33 cellular contexts compared by ENCODE assay signal in genomic region chr20:19748687-19749086, GRCh38. TPM values are rescaled to one million over a fixed set of nuclear protein-coding genes. Genes with fewer than 3 reads are reported as not detected.
"Had no signal": no experiment of that assay in that cellular context is flagged by ENCODE, and none has a peak within 500 bp of the region (broad histone marks: within the 10 kb centered on the region; RNA-seq: fewer than 3 reads in every experiment).

No MANE protein-coding gene starts in this region.

- DNase-seq: activated CD4-positive, alpha-beta memory T cell treated with anti-CD3 and anti-CD28 coated beads, Interleukin-2, amount 10 ng/mL, durations not matched to agents 7 days and 5 days; activated CD4-positive, alpha-beta T cell treated with anti-CD3 and anti-CD28 coated beads for 1 hour; activated CD4-positive, alpha-beta T cell treated with anti-CD3 and anti-CD28 coated beads for 4 hours; activated CD4-positive, alpha-beta T cell treated with anti-CD3 and anti-CD28 coated beads, Interleukin-2, amount 10 ng/mL, durations not matched to agents 7 days and 5 days; activated CD4-positive, alpha-beta T cell treated with anti-CD3 and anti-CD28 coated beads, Interleukin-2, amount 50 U/mL, for 4 hours; activated CD8-positive, alpha-beta memory T cell treated with anti-CD3 and anti-CD28 coated beads, Interleukin-2, amount 50 U/mL, for 48 hours; activated effector memory CD4-positive, alpha-beta T cell treated with anti-CD3 and anti-CD28 coated beads, Interleukin-2, amount 50 U/mL, for 16 hours; activated naive CD4-positive, alpha-beta T cell treated with anti-CD3 and anti-CD28 coated beads for 36 hours; activated naive CD8-positive, alpha-beta T cell treated with anti-CD3 and anti-CD28 coated beads for 36 hours; activated naive CD8-positive, alpha-beta T cell treated with anti-CD3 and anti-CD28 coated beads, Interleukin-2, amount 50 U/mL, for 24 hours; activated T-cell treated with anti-CD3 and anti-CD28 coated beads for 4 hours; activated T-cell treated with anti-CD3 and anti-CD28 coated beads, Interleukin-2, amount 50 U/mL, for 4 hours; adrenal gland; amygdala; aorta; body of pancreas; central memory CD4-positive, alpha-beta T cell; cerebellar nuclear complex; colonic mucosa; effector CD8-positive, alpha-beta T cell; esophagus squamous epithelium; foreskin melanocyte; T-helper 2 cell had no signal

- H3K4me3 ChIP-seq: adrenal gland, body of pancreas, breast epithelium, cardiac muscle cell, colonic mucosa, esophagus squamous epithelium had no signal

- H3K9me3 Mint-ChIP-seq: activated CD4-positive, alpha-beta memory T cell treated with anti-CD3 and anti-CD28 coated beads, Interleukin-2, amount 10 ng/mL, durations not matched to agents 7 days and 5 days; activated CD4-positive, alpha-beta T cell treated with anti-CD3 and anti-CD28 coated beads, Interleukin-2, amount 10 ng/mL, durations not matched to agents 7 days and 5 days; activated naive CD4-positive, alpha-beta T cell treated with anti-CD3 and anti-CD28 coated beads, Interleukin-2, amount 50 U/mL, for 24 hours had no signal

- H3K27ac Mint-ChIP-seq: activated CD4-positive, alpha-beta memory T cell treated with anti-CD3 and anti-CD28 coated beads, Interleukin-2, amount 10 ng/mL, durations not matched to agents 7 days and 5 days; activated CD4-positive, alpha-beta T cell treated with anti-CD3 and anti-CD28 coated beads, Interleukin-2, amount 10 ng/mL, durations not matched to agents 7 days and 5 days; activated naive CD4-positive, alpha-beta T cell treated with anti-CD3 and anti-CD28 coated beads for 36 hours; activated naive CD4-positive, alpha-beta T cell treated with anti-CD3 and anti-CD28 coated beads, Interleukin-2, amount 50 U/mL, for 24 hours; activated naive CD8-positive, alpha-beta T cell treated with anti-CD3 and anti-CD28 coated beads for 36 hours; activated naive CD8-positive, alpha-beta T cell treated with anti-CD3 and anti-CD28 coated beads, Interleukin-2, amount 50 U/mL, for 24 hours; activated T-helper 1 cell treated with anti-CD3 and anti-CD28 coated beads, Interleukin-12 subunit alpha, Interleukin-12 subunit beta, Interleukin-2, Interleukin-4 antibody, amounts not matched to agents 30 ng/mL and 10 ng/mL and 1 ng/mL, durations not matched to agents 14 hours and 24 hours and 36 hours; activated T-helper 2 cell treated with anti-CD3 and anti-CD28 coated beads, Interferon-gamma antibody, Interleukin-2, Interleukin-4, amounts not matched to agents 10 μg/mL and 5 μg/mL and 100 μg/mL, durations not matched to agents 14 hours and 24 hours and 36 hours; WTC11 had no signal

- H3K27ac ChIP-seq: adrenal gland, body of pancreas, breast epithelium, cardiac muscle cell, colonic mucosa, epithelial cell of prostate, esophagus squamous epithelium, VCaP had no signal

- H3K36me3 ChIP-seq: adrenal gland, breast epithelium, cardiac muscle cell, colonic mucosa, esophagus squamous epithelium had no signal

- H3K4me3 Mint-ChIP-seq: activated CD4-positive, alpha-beta memory T cell treated with anti-CD3 and anti-CD28 coated beads, Interleukin-2, amount 10 ng/mL, durations not matched to agents 7 days and 5 days; activated CD4-positive, alpha-beta T cell treated with anti-CD3 and anti-CD28 coated beads, Interleukin-2, amount 10 ng/mL, durations not matched to agents 7 days and 5 days; activated naive CD4-positive, alpha-beta T cell treated with anti-CD3 and anti-CD28 coated beads for 36 hours; activated naive CD4-positive, alpha-beta T cell treated with anti-CD3 and anti-CD28 coated beads, Interleukin-2, amount 50 U/mL, for 24 hours; activated naive CD8-positive, alpha-beta T cell treated with anti-CD3 and anti-CD28 coated beads for 36 hours; activated naive CD8-positive, alpha-beta T cell treated with anti-CD3 and anti-CD28 coated beads, Interleukin-2, amount 50 U/mL, for 24 hours; activated T-cell treated with anti-CD3 and anti-CD28 coated beads, Interleukin-2, amount 50 U/mL, for 4 hours; activated T-helper 1 cell treated with anti-CD3 and anti-CD28 coated beads, Interleukin-12 subunit alpha, Interleukin-12 subunit beta, Interleukin-2, Interleukin-4 antibody, amounts not matched to agents 30 ng/mL and 10 ng/mL and 1 ng/mL, durations not matched to agents 14 hours and 24 hours and 36 hours; WTC11 had no signal

- H3K36me3 Mint-ChIP-seq: activated naive CD4-positive, alpha-beta T cell treated with anti-CD3 and anti-CD28 coated beads, Interleukin-2, amount 50 U/mL, for 24 hours; activated naive CD8-positive, alpha-beta T cell treated with anti-CD3 and anti-CD28 coated beads for 36 hours had no signal

- H3K27me3 ChIP-seq: adrenal gland, body of pancreas, breast epithelium, cardiac muscle cell, colonic mucosa, esophagus squamous epithelium had no signal

- FAIRE-seq: endothelial cell of umbilical vein had no signal

- H3K4me1 ChIP-seq: adrenal gland, breast epithelium, colonic mucosa had no signal

- H3K9me3 ChIP-seq: adrenal gland, body of pancreas, breast epithelium, colonic mucosa had no signal

- H3K4me1 Mint-ChIP-seq: activated CD4-positive, alpha-beta memory T cell treated with anti-CD3 and anti-CD28 coated beads, Interleukin-2, amount 10 ng/mL, durations not matched to agents 7 days and 5 days; activated CD4-positive, alpha-beta T cell treated with anti-CD3 and anti-CD28 coated beads, Interleukin-2, amount 10 ng/mL, durations not matched to agents 7 days and 5 days; activated naive CD4-positive, alpha-beta T cell treated with anti-CD3 and anti-CD28 coated beads, Interleukin-2, amount 50 U/mL, for 24 hours; activated naive CD8-positive, alpha-beta T cell treated with anti-CD3 and anti-CD28 coated beads for 36 hours; activated naive CD8-positive, alpha-beta T cell treated with anti-CD3 and anti-CD28 coated beads, Interleukin-2, amount 50 U/mL, for 24 hours had no signal

RNA-seq across cellular contexts. Expression of gene RIN2, which starts 9.4 kb away (rescaled TPM):
- total RNA-seq: activated CD4-positive, alpha-beta memory T cell treated with anti-CD3 and anti-CD28 coated beads, Interleukin-2, amount 10 ng/mL, durations not matched to agents 7 days and 5 days; activated CD4-positive, alpha-beta T cell treated with anti-CD3 and anti-CD28 coated beads, Interleukin-2, amount 10 ng/mL, durations not matched to agents 7 days and 5 days; activated naive CD4-positive, alpha-beta T cell treated with anti-CD3 and anti-CD28 coated beads for 36 hours; activated naive CD8-positive, alpha-beta T cell treated with anti-CD3 and anti-CD28 coated beads for 36 hours; activated T-helper 1 cell treated with anti-CD3 and anti-CD28 coated beads, Interleukin-12 subunit alpha, Interleukin-12 subunit beta, Interleukin-2, Interleukin-4 antibody, amounts not matched to agents 30 ng/mL and 10 ng/mL and 1 ng/mL, durations not matched to agents 14 hours and 24 hours and 36 hours; activated T-helper 2 cell treated with anti-CD3 and anti-CD28 coated beads, Interferon-gamma antibody, Interleukin-2, Interleukin-4, amounts not matched to agents 10 μg/mL and 5 μg/mL and 100 μg/mL, durations not matched to agents 14 hours and 24 hours and 36 hours; T-helper 1 cell treated with Interleukin-12 subunit alpha and Interleukin-12 subunit beta and Interleukin-4 antibody, amounts not matched to agents 30 ng/mL and 1 ng/mL, for 36 hours had no signal
